ENCODE assay signal across 1 cellular context in the genomic region with DNA sequence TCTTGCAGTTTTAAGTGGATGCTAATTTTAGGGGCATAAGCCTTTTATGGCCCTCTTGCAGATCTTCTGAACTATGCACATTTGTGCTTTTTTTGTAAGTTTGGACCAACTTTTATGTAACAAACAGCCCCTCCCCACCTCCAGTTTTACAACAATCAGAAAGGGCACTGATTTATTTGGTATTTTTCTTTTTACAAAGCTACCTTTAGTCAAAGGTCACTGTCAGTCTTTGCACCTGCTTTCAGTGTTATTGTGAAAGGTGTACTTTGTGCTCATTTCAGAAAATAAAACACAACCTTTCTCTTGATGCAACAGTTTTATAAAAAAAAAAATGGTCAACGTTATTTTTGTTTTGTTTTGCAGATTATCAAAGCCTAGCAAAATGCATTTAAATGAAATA.
A peak's percentile ranks its signal among the peaks of the same experiment; 100 is the strongest.
TF ChIP-seq lines count a peak whose summit lies in the region.

No MANE protein-coding gene starts in this region.

TF ChIP-seq in liver, 16 proteins besides CTCF, POLR2A, EP300 and RAD21 (continued from another document):
- TF ChIP-seq, protein P1, sequence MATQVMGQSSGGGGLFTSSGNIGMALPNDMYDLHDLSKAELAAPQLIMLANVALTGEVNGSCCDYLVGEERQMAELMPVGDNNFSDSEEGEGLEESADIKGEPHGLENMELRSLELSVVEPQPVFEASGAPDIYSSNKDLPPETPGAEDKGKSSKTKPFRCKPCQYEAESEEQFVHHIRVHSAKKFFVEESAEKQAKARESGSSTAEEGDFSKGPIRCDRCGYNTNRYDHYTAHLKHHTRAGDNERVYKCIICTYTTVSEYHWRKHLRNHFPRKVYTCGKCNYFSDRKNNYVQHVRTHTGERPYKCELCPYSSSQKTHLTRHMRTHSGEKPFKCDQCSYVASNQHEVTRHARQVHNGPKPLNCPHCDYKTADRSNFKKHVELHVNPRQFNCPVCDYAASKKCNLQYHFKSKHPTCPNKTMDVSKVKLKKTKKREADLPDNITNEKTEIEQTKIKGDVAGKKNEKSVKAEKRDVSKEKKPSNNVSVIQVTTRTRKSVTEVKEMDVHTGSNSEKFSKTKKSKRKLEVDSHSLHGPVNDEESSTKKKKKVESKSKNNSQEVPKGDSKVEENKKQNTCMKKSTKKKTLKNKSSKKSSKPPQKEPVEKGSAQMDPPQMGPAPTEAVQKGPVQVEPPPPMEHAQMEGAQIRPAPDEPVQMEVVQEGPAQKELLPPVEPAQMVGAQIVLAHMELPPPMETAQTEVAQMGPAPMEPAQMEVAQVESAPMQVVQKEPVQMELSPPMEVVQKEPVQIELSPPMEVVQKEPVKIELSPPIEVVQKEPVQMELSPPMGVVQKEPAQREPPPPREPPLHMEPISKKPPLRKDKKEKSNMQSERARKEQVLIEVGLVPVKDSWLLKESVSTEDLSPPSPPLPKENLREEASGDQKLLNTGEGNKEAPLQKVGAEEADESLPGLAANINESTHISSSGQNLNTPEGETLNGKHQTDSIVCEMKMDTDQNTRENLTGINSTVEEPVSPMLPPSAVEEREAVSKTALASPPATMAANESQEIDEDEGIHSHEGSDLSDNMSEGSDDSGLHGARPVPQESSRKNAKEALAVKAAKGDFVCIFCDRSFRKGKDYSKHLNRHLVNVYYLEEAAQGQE (IDR thresholded peaks at IDR 0.05), result peak; percentile 70
- TF ChIP-seq HNF4A (conservative IDR thresholded peaks at IDR 0.05) (peak; percentile 95), RXRA (IDR thresholded peaks at IDR 0.05) (peak; percentile 86 to 87), JUND (IDR thresholded peaks at IDR 0.05) (peak; percentile 41 to 47), HNF4G (IDR thresholded peaks at IDR 0.05) (peak; percentile 79)
- TF ChIP-seq, protein P2, sequence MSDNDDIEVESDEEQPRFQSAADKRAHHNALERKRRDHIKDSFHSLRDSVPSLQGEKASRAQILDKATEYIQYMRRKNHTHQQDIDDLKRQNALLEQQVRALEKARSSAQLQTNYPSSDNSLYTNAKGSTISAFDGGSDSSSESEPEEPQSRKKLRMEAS (IDR thresholded peaks at IDR 0.05), result peak; percentile 49
